ENCODE assay signal across 11 cellular contexts in the genomic region with DNA sequence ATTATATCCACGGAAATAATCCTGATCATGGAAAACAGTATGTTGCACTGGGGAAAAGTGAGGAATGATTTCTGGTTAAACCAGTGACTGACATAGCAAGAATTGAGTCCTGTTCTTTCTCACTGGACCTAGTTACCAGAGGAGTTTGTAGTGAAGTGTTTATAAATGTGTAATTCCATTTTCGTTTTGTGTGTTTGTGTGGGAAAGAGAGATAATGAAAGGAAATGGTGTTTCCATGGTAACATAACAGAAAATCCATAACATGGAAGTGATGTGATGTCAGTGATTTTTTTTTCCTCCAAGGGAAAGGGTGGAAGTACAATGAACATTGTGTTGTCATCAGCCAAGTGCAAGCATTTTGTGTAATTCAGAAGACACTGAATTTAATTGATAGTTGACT.
DNase-seq lines count a peak whose midpoint lies in the region; ATAC-seq, FAIRE-seq and TF ChIP-seq lines count a peak whose summit lies in the region.
"Had no signal": no experiment of that assay in that cellular context is flagged by ENCODE, and none has a peak within 500 bp of the region (broad histone marks: within the 10 kb centered on the region; RNA-seq: fewer than 3 reads in every experiment).

No MANE protein-coding gene starts in this region.

- H3K4me1 Mint-ChIP-seq in endothelial cell (ENCODE audit: unreplicated experiment) = peaks cover 41% of the 10 kb centered on the region
- H3K4me1 Mint-ChIP-seq in activated CD4-positive, alpha-beta T cell treated with anti-CD3 and anti-CD28 coated beads, Interleukin-2, amount 10 ng/mL, durations not matched to agents 7 days and 5 days = no peaks in the 10 kb centered on the region

- intact Hi-C loops in left lung (cut with DNase I) = no loop called here

- no peak overlapping the region for H3K4me3 ChIP-seq in left lung
- no peak overlapping the region for H3K4me3 ChIP-seq in skeletal muscle satellite cell (ENCODE audit: low read length)
- no peak overlapping the region for H3K4me3 ChIP-seq in Peyer's patch
- H3K4me3 ChIP-seq: uterus had no signal

- peak overlapping the region; percentile 3 for H3K4me2 ChIP-seq in skeletal muscle satellite cell (ENCODE audit: low read length)

- no peaks in the 10 kb centered on the region for H3K36me3 ChIP-seq in left lung
- no peaks in the 10 kb centered on the region for H3K36me3 ChIP-seq in skeletal muscle satellite cell (ENCODE audit: insufficient read depth, low read length)
- H3K36me3 ChIP-seq in Peyer's patch = no peaks in the 10 kb centered on the region
- H3K36me3 ChIP-seq: uterus had no signal

- peak; percentile 55 for ATAC-seq in left lung
- no peak for ATAC-seq in HG02678 (IDR thresholded peaks at IDR 0.05; ENCODE audit: unreplicated experiment)

- H3K4me1 ChIP-seq in left lung (peaks cover 0 to 10% of the 10 kb centered on the region in 2 donors), skeletal muscle satellite cell (ENCODE audit: control insufficient read depth, insufficient read depth, low read length) (peaks cover 8% of the 10 kb centered on the region), Peyer's patch (no peaks in the 10 kb centered on the region)
- H3K4me1 ChIP-seq: Caco-2, uterus had no signal

- POLR2A ChIA-PET in activated CD4-positive, alpha-beta T cell treated with anti-CD3 and anti-CD28 coated beads, Interleukin-2, amount 10 ng/mL, durations not matched to agents 7 days and 5 days (lab: Charles Lee) = no interaction called here

- H3K27ac Mint-ChIP-seq in endothelial cell (ENCODE audit: unreplicated experiment) = peak overlapping the region; percentile 99
- H3K27ac Mint-ChIP-seq in activated CD4-positive, alpha-beta T cell treated with anti-CD3 and anti-CD28 coated beads, Interleukin-2, amount 10 ng/mL, durations not matched to agents 7 days and 5 days = no peak overlapping the region

- peak; percentile 16 for DNase-seq in RCC 7860 (ENCODE audit: low spot score)
- no peak for DNase-seq in endothelial cell (ENCODE audit: low spot score)
- no peak for DNase-seq in left lung
- no peak for DNase-seq in activated CD4-positive, alpha-beta T cell treated with anti-CD3 and anti-CD28 coated beads, Interleukin-2, amount 10 ng/mL, durations not matched to agents 7 days and 5 days
- DNase-seq in NCI-H2196 treated with DMSO at 0.1 percent for 48 hours (lab: John Stamatoyannopoulos, UW; ENCODE audit: unreplicated experiment) = no peak
- DNase-seq in Peyer's patch = no peak
- DNase-seq: activated effector memory CD4-positive, alpha-beta T cell treated with Interleukin-2 at 50 U/mL for 16 hours; Caco-2; uterus had no signal

- H3K9ac ChIP-seq in skeletal muscle satellite cell (ENCODE audit: low read depth, low read length) = no peak overlapping the region

- H3K4me3 Mint-ChIP-seq in endothelial cell (ENCODE audit: unreplicated experiment) = peak overlapping the region; percentile 29
- no peak overlapping the region for H3K4me3 Mint-ChIP-seq in activated CD4-positive, alpha-beta T cell treated with anti-CD3 and anti-CD28 coated beads, Interleukin-2, amount 10 ng/mL, durations not matched to agents 7 days and 5 days

- no peaks in the 10 kb centered on the region for H3K27me3 ChIP-seq in left lung
- no peaks in the 10 kb centered on the region for H3K27me3 ChIP-seq in skeletal muscle satellite cell (ENCODE audit: control insufficient read depth, insufficient read depth, low read length)
- no peaks in the 10 kb centered on the region for H3K27me3 ChIP-seq in Peyer's patch
- H3K27me3 ChIP-seq: uterus had no signal

- no peak for FAIRE-seq in RCC 7860 (lab: Jason Lieb, UNC)

- H3K27ac ChIP-seq in left lung (peak overlapping the region; percentile 37 to 69), Peyer's patch (peak overlapping the region in 1 of 4 donors; percentile 36)
- H3K27ac ChIP-seq: uterus had no signal

- CTCF ChIA-PET in activated CD4-positive, alpha-beta T cell treated with anti-CD3 and anti-CD28 coated beads, Interleukin-2, amount 10 ng/mL, durations not matched to agents 7 days and 5 days (lab: Charles Lee) = no interaction called here

- peaks cover 5% of the 10 kb centered on the region for H3K27me3 Mint-ChIP-seq in endothelial cell (ENCODE audit: unreplicated experiment)
- no peaks in the 10 kb centered on the region for H3K27me3 Mint-ChIP-seq in activated CD4-positive, alpha-beta T cell treated with anti-CD3 and anti-CD28 coated beads, Interleukin-2, amount 10 ng/mL, durations not matched to agents 7 days and 5 days

- H3K36me3 Mint-ChIP-seq in endothelial cell (ENCODE audit: low read depth, unreplicated experiment) = no peaks in the 10 kb centered on the region
- H3K36me3 Mint-ChIP-seq in activated CD4-positive, alpha-beta T cell treated with anti-CD3 and anti-CD28 coated beads, Interleukin-2, amount 10 ng/mL, durations not matched to agents 7 days and 5 days (ENCODE audit: low read depth) = no peaks in the 10 kb centered on the region

- TF ChIP-seq CTCF in endothelial cell (IDR thresholded peaks at IDR 0.05; ENCODE audit: unreplicated experiment) = no peak
- TF ChIP-seq CTCF in left lung (IDR thresholded peaks at IDR 0.05) = no peak
- no peak for TF ChIP-seq CTCF in Peyer's patch (IDR thresholded peaks at IDR 0.05)

- no peak for TF ChIP-seq POLR2A in Peyer's patch (IDR thresholded peaks at IDR 0.05)

- H3K9me3 ChIP-seq in left lung (no peaks in the 10 kb centered on the region), skeletal muscle satellite cell (replicated peaks; ENCODE audit: low read length) (no peaks in the 10 kb centered on the region), Peyer's patch (no peaks in the 10 kb centered on the region)
- H3K9me3 ChIP-seq: Caco-2, uterus had no signal

- no peaks in the 10 kb centered on the region for H3K9me3 Mint-ChIP-seq in endothelial cell (ENCODE audit: unreplicated experiment)
- peaks cover 8% of the 10 kb centered on the region for H3K9me3 Mint-ChIP-seq in activated CD4-positive, alpha-beta T cell treated with anti-CD3 and anti-CD28 coated beads, Interleukin-2, amount 10 ng/mL, durations not matched to agents 7 days and 5 days
